ENCODE assay signal across 16 cellular contexts in genomic region chr2:223916181-223916900, GRCh38.
"Had no signal": no experiment of that assay in that cellular context is flagged by ENCODE, and none has a peak within 500 bp of the region (broad histone marks: within the 10 kb centered on the region; RNA-seq: fewer than 3 reads in every experiment).

No MANE protein-coding gene starts in this region.

- ATAC-seq: effector memory CD8-positive, alpha-beta T cell; left cardiac atrium; lower lobe of right lung had no signal

- H3K27ac Mint-ChIP-seq: nephron had no signal

- DNase-seq: effector memory CD8-positive, alpha-beta T cell; esophagus squamous epithelium; foreskin fibroblast; kidney; left cardiac atrium; left ventricle myocardium inferior; lower lobe of right lung; mesenchymal stem cell; naive B cell; stimulated activated CD4-positive, alpha-beta T cell treated with anti-CD3 and anti-CD28 coated beads, Interleukin-12 subunit alpha, Interleukin-12 subunit beta, amount 100 ng/mL, for 4 hours; stimulated activated naive CD4-positive, alpha-beta T cell; stomach; substantia nigra; transverse colon had no signal

- H3K27me3 ChIP-seq: esophagus squamous epithelium, stomach, transverse colon had no signal

- H3K4me3 Mint-ChIP-seq: effector memory CD8-positive, alpha-beta T cell; naive B cell; nephron had no signal

- H3K9me3 Mint-ChIP-seq: effector memory CD8-positive, alpha-beta T cell; naive B cell; nephron had no signal

- H3K9me3 ChIP-seq: esophagus squamous epithelium, left ventricle myocardium inferior, lower lobe of right lung, stomach, thoracic aorta, transverse colon had no signal

- H3K27ac ChIP-seq: esophagus squamous epithelium, left ventricle myocardium inferior, lower lobe of right lung, stomach, thoracic aorta, transverse colon had no signal

- H3K27me3 Mint-ChIP-seq: effector memory CD8-positive, alpha-beta T cell; naive B cell had no signal

- H3K4me3 ChIP-seq: esophagus squamous epithelium, left ventricle myocardium inferior, lower lobe of right lung, stomach, thoracic aorta, transverse colon had no signal
